3 cellular contexts compared by ENCODE assay signal in genomic region chr9:10869687-10870086, GRCh38.
TF ChIP-seq lines count a peak whose summit lies in the region.

No MANE protein-coding gene starts in this region.

TF ChIP-seq in SK-N-SH, 30 proteins besides CTCF, POLR2A, EP300 and RAD21 (continued from another document):
- TF ChIP-seq ZBTB33 (IDR thresholded peaks at IDR 0.05; ENCODE audit: borderline replicate concordance, low read depth) (no peak), JUND (IDR thresholded peaks at IDR 0.05) (no peak), MAX (IDR thresholded peaks at IDR 0.05; ENCODE audit: low read depth) (no peak), GATA2 (CRISPR knock-in tag; IDR thresholded peaks at IDR 0.05) (no peak), MEF2A (IDR thresholded peaks at IDR 0.05; ENCODE audit: borderline replicate concordance, low read depth) (no peak), FOXM1 (IDR thresholded peaks at IDR 0.05; ENCODE audit: low read depth) (no peak), NFIC (IDR thresholded peaks at IDR 0.05; ENCODE audit: borderline replicate concordance) (no peak), USF1 (IDR thresholded peaks at IDR 0.05; ENCODE audit: borderline replicate concordance, low read depth) (no peak), TCF12 (IDR thresholded peaks at IDR 0.05) (no peak), CHD2 (IDR thresholded peaks at IDR 0.05; ENCODE audit: low read length, partially characterized antibody) (no peak), RFX5 (IDR thresholded peaks at IDR 0.05; ENCODE audit: low read length) (no peak), SIN3A (IDR thresholded peaks at IDR 0.05; ENCODE audit: borderline replicate concordance, low read depth, low read length) (no peak)
TF ChIP-seq in SK-N-SH: peak in this region for 0.

TF ChIP-seq in SK-N-SH treated with all-trans-retinoic acid at 6 μM for 48 hours, 23 proteins besides CTCF, POLR2A, EP300 and RAD21 (continued from another document):
- TF ChIP-seq POU6F1 (CRISPR knock-in tag; IDR thresholded peaks at IDR 0.05; ENCODE audit: borderline replicate concordance, low read depth): no peak
- TF ChIP-seq TOX (CRISPR knock-in tag; IDR thresholded peaks at IDR 0.05; ENCODE audit: borderline replicate concordance): no peak
- TF ChIP-seq SNAI2 (CRISPR knock-in tag; IDR thresholded peaks at IDR 0.05): no peak
- no peak for TF ChIP-seq ZC3H10 (CRISPR knock-in tag; IDR thresholded peaks at IDR 0.05)
- no peak for TF ChIP-seq CSDC2 (CRISPR knock-in tag; IDR thresholded peaks at IDR 0.05)
- TF ChIP-seq TSHZ2 (CRISPR knock-in tag; IDR thresholded peaks at IDR 0.05): no peak

TF ChIP-seq in neural cell, 6 proteins besides CTCF, POLR2A, EP300 and RAD21 (continued from another document):
- TF ChIP-seq REST (IDR thresholded peaks at IDR 0.05; ENCODE audit: borderline replicate concordance) (no peak), SMC3 (conservative IDR thresholded peaks at IDR 0.05; ENCODE audit: poor library complexity) (no peak), MXI1 (conservative IDR thresholded peaks at IDR 0.05; ENCODE audit: poor library complexity, severe bottlenecking) (no peak), POLR2AphosphoS5 (IDR thresholded peaks at IDR 0.05) (no peak)
